In genomic region chr12:54220092-54220557, GRCh38 we compare ENCODE assay signal across 8 cellular contexts. TPM values are rescaled to one million over a fixed set of nuclear protein-coding genes. Genes with fewer than 3 reads are reported as not detected.
DNase-seq lines count a peak whose midpoint lies in the region; ATAC-seq and TF ChIP-seq lines count a peak whose summit lies in the region.

No MANE protein-coding gene starts in this region.

- TF ChIP-seq CTCF in AG04449 (IDR thresholded peaks at IDR 0.05; ENCODE audit: insufficient read depth, low read length, missing control alignments) (peak; percentile 77), GM13977 (IDR thresholded peaks at IDR 0.05; ENCODE audit: extremely low read depth, insufficient read depth, missing control alignments) (peak; percentile 90), spleen (IDR thresholded peaks at IDR 0.05 in 8 of 11, conservative IDR thresholded peaks at IDR 0.05 in 3 of 11) (peak; percentile 54 to 84 (median 73))

- no peaks in the 10 kb centered on the region for H3K36me3 ChIP-seq in spleen

- in situ Hi-C loops in GM13977 (cut with MboI; ENCODE audit: low pct_unique_long_range_greater_than_20kb, low sequenced_read_pairs, unreplicated experiment), result loop anchor here (10.0 kb wide), 1 partner anchor 145 kb away; the partner anchor contains the start of gene GPR84

- POLR2A ChIA-PET in AG04449 (lab: Yijun Ruan, JAX), result interaction anchor here (0.8 kb wide), 1 partner anchor 66 kb away, joined by 3 read pairs; no protein-coding TSS in a partner anchor

- WGBS in spleen, 5 donors, result 43 to 51% (median 48%) methylated on average over 8 of the region's 8 CpGs

- peaks cover 26 to 43% (median 34%) of the 10 kb centered on the region in 6 donors for H3K4me1 ChIP-seq in spleen

- no peak for DNase-seq in AG04449 (ENCODE audit: low read depth, low spot score)
- DNase-seq in GM13977 (ENCODE audit: low spot score), result peak; percentile 69
- peak; percentile 39 for DNase-seq in NCI-H1436 (lab: John Stamatoyannopoulos, UW)
- peak; percentile 18 for DNase-seq in T-helper 22 cell (ENCODE audit: low read depth)
- peak in 52 of 58 donors; percentile 2 to 82 (median 44) for DNase-seq in anterior cingulate cortex (lab: John Stamatoyannopoulos, UW)
- peak; percentile 51 to 64 for DNase-seq in hippocampal formation (lab: John Stamatoyannopoulos, UW)
- no peak for DNase-seq in spleen

- TF ChIP-seq POLR2A in spleen (IDR thresholded peaks at IDR 0.05), result no peak

- H3K9me3 ChIP-seq in spleen, result no peaks in the 10 kb centered on the region

- CTCF ChIA-PET in AG04449 (lab: Yijun Ruan, JAX), result interaction anchor here (0.6 to 6.6 kb wide), 39 partner anchors 8 to 474 kb away, joined by 3 to 97 read pairs (median 5); partner anchors contain the start of genes COPZ1, HOXC10 and NFE2

- ATAC-seq in GM18873 (IDR thresholded peaks at IDR 0.05; ENCODE audit: low FRiP score, unreplicated experiment), result no peak

- intact Hi-C loops in spleen (cut with DNase I; ENCODE audit: low total_unique reads), result no loop called here

- H3K4me3 ChIP-seq in AG04449 (ENCODE audit: low read depth, low read length), result no peak overlapping the region
- H3K4me3 ChIP-seq in spleen, result no peak overlapping the region

- H3K27me3 ChIP-seq in spleen (replicated peaks in 1 of 7), result peaks cover 0 to 52% (median 15%) of the 10 kb centered on the region in 7 donors

- H3K27ac ChIP-seq in spleen, result no peak overlapping the region

RNA-seq across cellular contexts. Expression of gene SMUG1, which starts 31.3 kb away (rescaled TPM):
- 10 to 100 TPM; 20.9 to 36.3 (median 23.1) TPM for total RNA-seq in spleen
- 10 to 100 TPM; 24.0 to 42.2 (median 37.4) TPM for polyA plus RNA-seq in spleen

RNA-seq across cellular contexts. Expression of gene CBX5, which starts 59.8 kb away (rescaled TPM):
- total RNA-seq in spleen, result 10 to 100 TPM; 37.2 to 60.3 (median 48.2) TPM
- 1 to 10 TPM; 6.5 to 8.8 (median 6.5) TPM for polyA plus RNA-seq in spleen

Comparison
In these comparisons a context has a peak if more than half of its experiments do, and no peak if none do; other contexts are left out.
1. DNase-seq: peak in GM13977 (single experiment), NCI-H1436 (single experiment), T-helper 22 cell (single experiment), anterior cingulate cortex (52 of 58) and hippocampal formation (2 of 2); none in AG04449 (single experiment) and spleen (single experiment).
2. Peak in every context shown above with its lines, with median percentiles within 50 percentile points of each other: CTCF ChIP-seq.